1 cellular context compared by ENCODE assay signal in the genomic region with DNA sequence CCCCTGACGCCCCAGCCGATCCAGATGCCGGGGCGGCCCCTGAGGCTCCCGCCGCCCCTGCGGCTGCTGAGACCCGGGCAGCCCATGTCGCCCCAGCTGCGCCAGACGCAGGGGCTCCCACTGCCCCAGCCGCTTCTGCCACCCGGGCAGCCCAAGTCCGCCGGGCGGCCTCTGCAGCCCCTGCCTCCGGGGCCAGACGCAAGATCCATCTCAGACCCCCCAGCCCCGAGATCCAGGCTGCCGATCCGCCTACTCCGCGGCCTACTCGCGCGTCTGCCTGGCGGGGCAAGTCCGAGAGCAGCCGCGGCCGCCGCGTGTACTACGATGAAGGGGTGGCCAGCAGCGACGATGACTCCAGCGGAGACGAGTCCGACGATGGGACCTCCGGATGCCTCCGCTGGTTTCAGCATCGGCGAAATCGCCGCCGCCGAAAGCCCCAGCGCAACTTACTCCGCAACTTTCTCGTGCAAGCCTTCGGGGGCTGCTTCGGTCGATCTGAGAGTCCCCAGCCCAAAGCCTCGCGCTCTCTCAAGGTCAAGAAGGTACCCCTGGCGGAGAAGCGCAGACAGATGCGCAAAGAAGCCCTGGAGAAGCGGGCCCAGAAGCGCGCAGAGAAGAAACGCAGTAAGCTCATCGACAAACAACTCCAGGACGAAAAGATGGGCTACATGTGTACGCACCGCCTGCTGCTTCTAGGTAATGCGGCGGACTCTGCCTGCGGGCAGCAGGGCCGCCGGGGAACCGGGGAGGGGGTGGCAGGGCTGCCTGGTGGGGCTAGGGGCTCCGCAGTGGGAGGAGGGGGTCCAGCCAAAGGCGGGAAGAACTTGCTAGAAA.
TF ChIP-seq lines count a peak whose summit lies in the region.

No MANE protein-coding gene starts in this region.

TF ChIP-seq in IMR-90, 13 proteins besides CTCF, POLR2A, EP300 and RAD21:
- TF ChIP-seq USF2 (IDR thresholded peaks at IDR 0.05; ENCODE audit: low read depth, low read length) (no peak), ELK1 (IDR thresholded peaks at IDR 0.05; ENCODE audit: borderline replicate concordance, low read depth, low read length) (no peak), CEBPB (IDR thresholded peaks at IDR 0.05; ENCODE audit: low read depth, low read length) (no peak), BHLHE40 (IDR thresholded peaks at IDR 0.05; ENCODE audit: low read depth, low read length) (no peak), RCOR1 (IDR thresholded peaks at IDR 0.05; ENCODE audit: insufficient replicate concordance, low read length) (no peak), MAFK (IDR thresholded peaks at IDR 0.05; ENCODE audit: low read depth, low read length) (no peak), CHD1 (IDR thresholded peaks at IDR 0.05; ENCODE audit: low read depth, low read length) (no peak), SMC3 (IDR thresholded peaks at IDR 0.05; ENCODE audit: low read depth, low read length) (no peak), NFE2L2 (IDR thresholded peaks at IDR 0.05; ENCODE audit: low read depth, low read length) (no peak), MAZ (IDR thresholded peaks at IDR 0.05; ENCODE audit: borderline replicate concordance, low read depth, low read length) (no peak), FOS (IDR thresholded peaks at IDR 0.05; ENCODE audit: low read depth, low read length) (no peak), RFX5 (IDR thresholded peaks at IDR 0.05; ENCODE audit: low read depth, low read length) (no peak), MXI1 (IDR thresholded peaks at IDR 0.05; ENCODE audit: borderline replicate concordance, low read depth, low read length) (no peak)
